In the genomic region with DNA sequence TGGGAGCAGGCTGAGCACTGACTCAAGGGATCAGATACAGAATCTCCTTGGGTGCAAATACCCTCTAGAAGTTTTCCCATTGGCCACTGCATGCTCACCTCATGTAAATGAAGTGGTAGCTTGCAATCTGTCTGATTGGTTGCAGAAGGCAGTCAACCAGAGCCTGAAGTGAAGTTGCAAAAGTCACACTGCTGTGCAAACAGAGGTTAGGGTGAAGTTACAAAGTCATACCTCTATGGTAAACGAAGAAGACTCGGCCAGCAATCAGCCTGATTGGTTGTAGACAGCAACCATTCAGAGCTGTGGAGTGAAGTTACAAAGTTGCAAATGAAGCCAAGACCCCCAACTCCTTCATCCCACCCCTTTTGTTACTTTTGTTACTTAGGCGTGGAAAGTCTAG, we compare ENCODE assay signal across 22 cellular contexts.
"Had no signal": no experiment of that assay in that cellular context is flagged by ENCODE, and none has a peak within 500 bp of the region (broad histone marks: within the 10 kb centered on the region; RNA-seq: fewer than 3 reads in every experiment).

No MANE protein-coding gene starts in this region.

- H3K4me3 ChIP-seq: left ventricle myocardium inferior, lower lobe of right lung, spleen, tibial nerve, upper lobe of right lung, vagina had no signal

- H3K36me3 Mint-ChIP-seq: natural killer cell had no signal

- ATAC-seq: foreskin keratinocyte; lower lobe of right lung; natural killer cell; sciatic nerve; stimulated activated memory B cell treated with anti-CD40 and anti-IgM and Interleukin-4, amounts not matched to agents 10 μg/mL and 1 μg/mL and 100 μg/mL, for 72 hours; upper lobe of right lung had no signal

- H3K27me3 Mint-ChIP-seq: memory B cell; stimulated activated memory B cell treated with anti-CD40 and anti-IgM and Interleukin-4, amounts not matched to agents 10 μg/mL and 1 μg/mL and 100 μg/mL, for 72 hours; stimulated activated naive CD8-positive, alpha-beta T cell treated with anti-CD3 and anti-CD28 coated beads, Interleukin-15, Interleukin-2, amounts not matched to agents 100 ng/mL and 50 ng/mL, for 24 hours had no signal

- H3K36me3 ChIP-seq: left ventricle myocardium inferior, lower lobe of right lung, spleen, upper lobe of right lung, vagina had no signal

- H3K27ac Mint-ChIP-seq: endodermal cell; memory B cell; mesothelial cell of epicardium; natural killer cell; stimulated activated memory B cell treated with anti-CD40 and anti-IgM and Interleukin-4, amounts not matched to agents 10 μg/mL and 1 μg/mL and 100 μg/mL, for 72 hours; stimulated activated naive CD8-positive, alpha-beta T cell treated with anti-CD3 and anti-CD28 coated beads, Interleukin-15, Interleukin-2, amounts not matched to agents 100 ng/mL and 50 ng/mL, for 24 hours had no signal

- H3K4me3 Mint-ChIP-seq: endodermal cell; immature natural killer cell; memory B cell; mesothelial cell of epicardium; natural killer cell; neural crest cell; stimulated activated memory B cell treated with anti-CD40 and anti-IgM and Interleukin-4, amounts not matched to agents 10 μg/mL and 1 μg/mL and 100 μg/mL, for 72 hours; stimulated activated naive CD8-positive, alpha-beta T cell treated with anti-CD3 and anti-CD28 coated beads, Interleukin-15, Interleukin-2, amounts not matched to agents 100 ng/mL and 50 ng/mL, for 24 hours had no signal

- H3K9me3 Mint-ChIP-seq: immature natural killer cell; memory B cell; natural killer cell; neural crest cell; stimulated activated naive CD8-positive, alpha-beta T cell treated with anti-CD3 and anti-CD28 coated beads, Interleukin-15, Interleukin-2, amounts not matched to agents 100 ng/mL and 50 ng/mL, for 24 hours had no signal

- H3K9me3 ChIP-seq: left ventricle myocardium inferior, lower lobe of right lung, tibial nerve, upper lobe of right lung, vagina had no signal

- H3K4me1 Mint-ChIP-seq: endodermal cell had no signal

- H3K27me3 ChIP-seq: foreskin keratinocyte, spleen, tibial nerve, upper lobe of right lung, vagina had no signal

- H3K27ac ChIP-seq: foreskin keratinocyte, left ventricle myocardium inferior, lower lobe of right lung, spleen, tibial nerve, upper lobe of right lung, vagina had no signal

- DNase-seq: effector CD4-positive, alpha-beta T cell; endodermal cell; erythroblast; foreskin keratinocyte; immature natural killer cell; left ventricle myocardium inferior; lower lobe of right lung; natural killer cell; posterior cingulate gyrus; spleen; stimulated activated CD4-positive, alpha-beta T cell treated with anti-CD3 and anti-CD28 coated beads, Interleukin-15, amount 100 ng/mL, for 24 hours; stimulated activated CD4-positive, alpha-beta T cell treated with anti-CD3 and anti-CD28 coated beads, Interleukin-1b, Interleukin-23, amount 100 ng/mL, for 48 hours; stimulated activated CD4-positive, alpha-beta T cell treated with anti-CD3 and anti-CD28 coated beads, Interleukin-4, amount 100 ng/mL, for 24 hours; upper lobe of right lung had no signal
